Comparison of ENCODE assay signal across 1 cellular context in the genomic region with DNA sequence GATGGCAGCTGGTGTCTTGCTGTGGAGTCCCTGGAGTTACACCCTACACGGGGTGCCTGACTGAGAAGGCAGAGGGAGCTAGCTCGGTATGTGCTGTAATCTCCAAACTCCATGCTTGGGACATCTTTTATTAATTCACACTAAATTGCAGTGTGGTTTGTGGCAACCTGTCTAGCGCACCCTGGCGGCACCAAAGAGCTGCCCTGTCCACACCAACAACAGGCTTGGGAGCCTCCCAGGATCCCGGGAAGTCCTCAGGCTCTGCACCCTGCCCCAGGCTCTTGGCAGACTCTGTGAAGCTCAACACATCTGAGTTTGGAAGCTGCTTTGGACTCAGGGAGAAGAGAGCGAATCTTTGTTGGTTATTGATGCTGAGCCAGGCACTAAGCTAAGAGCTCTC.
TF ChIP-seq lines count a peak whose summit lies in the region.

No MANE protein-coding gene starts in this region.

TF ChIP-seq in K562, 482 proteins besides CTCF, POLR2A, EP300 and RAD21:
- no peak for TF ChIP-seq LCOR (CRISPR knock-in tag; IDR thresholded peaks at IDR 0.05)
- no peak for TF ChIP-seq DACH1 (IDR thresholded peaks at IDR 0.05; ENCODE audit: partially characterized antibody)
- TF ChIP-seq, protein P1, sequence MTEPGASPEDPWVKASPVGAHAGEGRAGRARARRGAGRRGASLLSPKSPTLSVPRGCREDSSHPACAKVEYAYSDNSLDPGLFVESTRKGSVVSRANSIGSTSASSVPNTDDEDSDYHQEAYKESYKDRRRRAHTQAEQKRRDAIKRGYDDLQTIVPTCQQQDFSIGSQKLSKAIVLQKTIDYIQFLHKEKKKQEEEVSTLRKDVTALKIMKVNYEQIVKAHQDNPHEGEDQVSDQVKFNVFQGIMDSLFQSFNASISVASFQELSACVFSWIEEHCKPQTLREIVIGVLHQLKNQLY (CRISPR knock-in tag; conservative IDR thresholded peaks at IDR 0.05) = no peak
